Comparison of ENCODE assay signal across 22 cellular contexts in the genomic region with DNA sequence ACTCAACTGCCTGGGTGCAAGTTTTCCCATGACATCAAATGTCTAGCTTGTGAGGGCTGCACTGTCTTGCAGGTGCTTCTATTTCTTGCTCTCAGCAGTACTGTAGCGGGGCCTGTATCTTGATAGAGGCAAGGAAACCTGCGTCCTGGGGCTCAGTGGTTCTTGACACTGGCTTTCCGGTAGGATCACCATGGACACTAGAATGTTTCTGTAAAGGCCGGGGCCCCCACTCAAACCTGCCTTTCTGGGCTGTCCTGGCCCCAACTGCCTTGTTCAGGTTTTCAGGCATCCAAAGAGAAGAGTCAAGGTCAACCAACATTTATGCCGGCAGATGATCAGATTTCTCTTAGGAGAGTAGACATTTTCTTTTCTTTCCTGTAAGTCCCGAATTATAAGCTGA. TPM values are rescaled to one million over a fixed set of nuclear protein-coding genes. Genes with fewer than 3 reads are reported as not detected.
DNase-seq lines count a peak whose midpoint lies in the region; TF ChIP-seq lines count a peak whose summit lies in the region.
"Had no signal": no experiment of that assay in that cellular context is flagged by ENCODE, and none has a peak within 500 bp of the region (broad histone marks: within the 10 kb centered on the region; RNA-seq: fewer than 3 reads in every experiment).

No MANE protein-coding gene starts in this region.

- H3K9me3 ChIP-seq in HUES48 (ENCODE audit: control insufficient read depth, insufficient read depth, low read length) (no peaks in the 10 kb centered on the region), muscle layer of duodenum (ENCODE audit: control insufficient read depth in 1 of 2, low read length in 2 of 2) (no peaks in the 10 kb centered on the region), skeletal muscle satellite cell (replicated peaks; ENCODE audit: low read length) (no peaks in the 10 kb centered on the region)
- H3K9me3 ChIP-seq: pancreas, sigmoid colon had no signal

- H3K4me2 ChIP-seq in skeletal muscle satellite cell (ENCODE audit: low read length) = peak overlapping the region; percentile 86

- H3K27me3 Mint-ChIP-seq in brain = peaks cover 36% of the 10 kb centered on the region

- TF ChIP-seq CTCF in brain (conservative IDR thresholded peaks at IDR 0.05) = no peak
- no peak for TF ChIP-seq CTCF in RWPE1 (conservative IDR thresholded peaks at IDR 0.05; ENCODE audit: low read depth)

- H3K27me3 ChIP-seq in HUES48 (ENCODE audit: control insufficient read depth, insufficient read depth, low read length) (peaks cover 12% of the 10 kb centered on the region), muscle layer of duodenum (ENCODE audit: low read depth, low read length) (no peaks in the 10 kb centered on the region), skeletal muscle satellite cell (ENCODE audit: control insufficient read depth, insufficient read depth, low read length) (peaks cover 7% of the 10 kb centered on the region)

- H3K27ac ChIP-seq in HUES48 (ENCODE audit: low read depth, low read length) (no peak overlapping the region), muscle layer of duodenum (ENCODE audit: low read length) (no peak overlapping the region), RWPE1 (no peak overlapping the region)
- H3K27ac ChIP-seq: pancreas, sigmoid colon had no signal

- no peaks in the 10 kb centered on the region for H3K36me3 Mint-ChIP-seq in brain
- H3K36me3 Mint-ChIP-seq: activated CD4-positive, alpha-beta memory T cell treated with anti-CD3 and anti-CD28 coated beads for 36 hours; CD4-positive, alpha-beta memory T cell; stimulated activated memory B cell treated with anti-CD40 and anti-IgM and Interleukin-4, amounts not matched to agents 10 μg/mL and 1 μg/mL and 100 μg/mL, for 72 hours had no signal

- H3K27ac Mint-ChIP-seq in brain = no peak overlapping the region
- H3K27ac Mint-ChIP-seq: activated B cell treated with CpG ODN at 0.5 μM for 24 hours; activated CD4-positive, alpha-beta memory T cell treated with anti-CD3 and anti-CD28 coated beads for 36 hours; CD4-positive, alpha-beta memory T cell; stimulated activated memory B cell treated with anti-CD40 and anti-IgM and Interleukin-4, amounts not matched to agents 10 μg/mL and 1 μg/mL and 100 μg/mL, for 72 hours had no signal

- CTCF ChIA-PET in RWPE1 (lab: Yijun Ruan, JAX) = no interaction called here

- DNase-seq in RWPE1 (ENCODE audit: low spot score) = no peak
- DNase-seq in cortex of kidney (lab: John Stamatoyannopoulos, UW) = no peak
- DNase-seq in NK-92 treated with Interleukin-12 subunit alpha and Interleukin-12 subunit beta, amount 100 ng/mL, for 24 hours (lab: John Stamatoyannopoulos, UW) = no peak
- DNase-seq: activated B cell treated with CpG ODN at 0.5 μM for 24 hours; activated CD4-positive, alpha-beta memory T cell treated with anti-CD3 and anti-CD28 coated beads for 36 hours; activated naive CD4-positive, alpha-beta T cell; caudate nucleus; DMS153; kidney; NCI-H1048; NCI-H187 treated with DMSO at 0.1 percent for 48 hours; NCI-H2227 treated with DMSO at 0.1 percent for 48 hours; NCI-H82; pancreas; sigmoid colon; T1000 had no signal

- POLR2A ChIA-PET in RWPE1 (lab: Yijun Ruan, JAX; ENCODE audit: low non-redundant PET) = no interaction called here

- H3K4me3 Mint-ChIP-seq in brain = peak overlapping the region; percentile 14 to 74 (median 49)
- H3K4me3 Mint-ChIP-seq: activated B cell treated with CpG ODN at 0.5 μM for 24 hours; activated CD4-positive, alpha-beta memory T cell treated with anti-CD3 and anti-CD28 coated beads for 36 hours; stimulated activated memory B cell treated with anti-CD40 and anti-IgM and Interleukin-4, amounts not matched to agents 10 μg/mL and 1 μg/mL and 100 μg/mL, for 72 hours had no signal

- peaks cover 0 to 2% (median 0%) of the 10 kb centered on the region in 5 experiments for H3K9me3 Mint-ChIP-seq in brain
- H3K9me3 Mint-ChIP-seq: activated B cell treated with CpG ODN at 0.5 μM for 24 hours; activated CD4-positive, alpha-beta memory T cell treated with anti-CD3 and anti-CD28 coated beads for 36 hours had no signal

- no peaks in the 10 kb centered on the region for H3K36me3 ChIP-seq in HUES48 (ENCODE audit: control insufficient read depth, insufficient read depth, low read length)
- no peaks in the 10 kb centered on the region for H3K36me3 ChIP-seq in muscle layer of duodenum (ENCODE audit: control insufficient read depth in 1 of 2, insufficient read depth in 2 of 2, low read length in 2 of 2)
- no peaks in the 10 kb centered on the region for H3K36me3 ChIP-seq in skeletal muscle satellite cell (ENCODE audit: insufficient read depth, low read length)
- H3K36me3 ChIP-seq: pancreas, sigmoid colon had no signal

- no peak overlapping the region for H3K9ac ChIP-seq in HUES48 (ENCODE audit: low read depth, low read length)
- no peak overlapping the region for H3K9ac ChIP-seq in skeletal muscle satellite cell (ENCODE audit: low read depth, low read length)

- peak overlapping the region; percentile 76 for H3K4me3 ChIP-seq in HUES48 (ENCODE audit: low read depth, low read length)
- peak overlapping the region; percentile 51 to 54 for H3K4me3 ChIP-seq in muscle layer of duodenum (ENCODE audit: low read depth in 1 of 2, low read length in 2 of 2)
- no peak overlapping the region for H3K4me3 ChIP-seq in skeletal muscle satellite cell (ENCODE audit: low read length)

- peaks cover 12% of the 10 kb centered on the region for H3K4me1 Mint-ChIP-seq in brain
- H3K4me1 Mint-ChIP-seq: stimulated activated memory B cell treated with anti-CD40 and anti-IgM and Interleukin-4, amounts not matched to agents 10 μg/mL and 1 μg/mL and 100 μg/mL, for 72 hours had no signal

- H3K4me1 ChIP-seq in HUES48 (ENCODE audit: control insufficient read depth, insufficient read depth, low read length) (no peaks in the 10 kb centered on the region), muscle layer of duodenum (ENCODE audit: control insufficient read depth in 1 of 2, insufficient read depth in 2 of 2, low read length in 2 of 2) (no peaks in the 10 kb centered on the region), skeletal muscle satellite cell (ENCODE audit: control insufficient read depth, insufficient read depth, low read length) (no peaks in the 10 kb centered on the region)
- H3K4me1 ChIP-seq: pancreas had no signal

RNA-seq across cellular contexts. Expression of gene TENT4A, which starts 26.7 kb away (rescaled TPM):
- polyA plus RNA-seq in brain (ENCODE audit: insufficient read depth, low read depth, low replicate concordance) = 20.8 TPM
- 14.6 and 16.5 TPM in 2 replicates for total RNA-seq in skeletal muscle satellite cell (2012; rRNA removed)

RNA-seq across cellular contexts. Expression of gene SRD5A1, which starts 53.3 kb away (rescaled TPM):
- polyA plus RNA-seq in brain (ENCODE audit: insufficient read depth, low read depth, low replicate concordance) = 32.4 TPM
- total RNA-seq in skeletal muscle satellite cell (2012; rRNA removed) = 12.9 and 19.8 TPM in 2 replicates

RNA-seq across cellular contexts. Expression of gene NSUN2, which starts 53.7 kb away (rescaled TPM):
- 27.8 TPM for polyA plus RNA-seq in brain (ENCODE audit: insufficient read depth, low read depth, low replicate concordance)
- 44.8 and 50.7 TPM in 2 replicates for total RNA-seq in skeletal muscle satellite cell (2012; rRNA removed)
